ENCODE assay signal across 8 cellular contexts in genomic region chr1:227946624-227947424, GRCh38. TPM values are rescaled to one million over a fixed set of nuclear protein-coding genes. Genes with fewer than 3 reads are reported as not detected.
A peak's percentile ranks its signal among the peaks of the same experiment; 100 is the strongest.
DNase-seq lines count a peak whose midpoint lies in the region; ATAC-seq and TF ChIP-seq lines count a peak whose summit lies in the region.

No MANE protein-coding gene starts in this region.

- no peaks in the 10 kb centered on the region for H3K9me3 ChIP-seq in ectodermal cell (ENCODE audit: control insufficient read depth, low read length)

- intact Hi-C loops in activated CD4-positive, alpha-beta T cell treated with anti-CD3 and anti-CD28 coated beads, Interleukin-2, amount 10 ng/mL, durations not matched to agents 24 days and 14 days (cut with micrococcal nuclease), result loop anchor here (1.0 to 5.0 kb wide), 2 partner anchors 185 to 555 kb away; no protein-coding TSS in a partner anchor
- intact Hi-C loops in lower leg skin (cut with DNase I; ENCODE audit: low total_unique reads), result loop anchor here (5.0 kb wide), 1 partner anchor 185 kb away; no protein-coding TSS in a partner anchor

- H3K27ac ChIP-seq in GM23338 (ENCODE audit: low read depth), result no peak overlapping the region
- no peak overlapping the region for H3K27ac ChIP-seq in ectodermal cell (ENCODE audit: insufficient read depth, low read depth, low read length, poor library complexity, severe bottlenecking)

- H3K27me3 Mint-ChIP-seq in GM23338 (ENCODE audit: insufficient read depth, low read depth, poor library complexity), result peaks cover 30% of the 10 kb centered on the region
- peaks cover 30% of the 10 kb centered on the region for H3K27me3 Mint-ChIP-seq in activated CD4-positive, alpha-beta T cell treated with anti-CD3 and anti-CD28 coated beads, Interleukin-2, amount 10 ng/mL, durations not matched to agents 24 days and 14 days

- H3K27me3 ChIP-seq in GM23338 (ENCODE audit: insufficient read depth) (peaks cover 24% of the 10 kb centered on the region), ectodermal cell (ENCODE audit: control insufficient read depth, insufficient read depth, low read length, poor library complexity, severe bottlenecking) (peaks cover 32% of the 10 kb centered on the region)

- TF ChIP-seq CTCF in GM23338 (conservative IDR thresholded peaks at IDR 0.05; ENCODE audit: low read depth in 2 of 2) (peak; percentile 66 to 87), lower leg skin (IDR thresholded peaks at IDR 0.05) (no peak)

- ATAC-seq in GM23338 (peak; percentile 77), GM19467 (IDR thresholded peaks at IDR 0.05; ENCODE audit: unreplicated experiment) (no peak)

- H3K36me3 Mint-ChIP-seq in GM23338 (ENCODE audit: low read depth), result no peaks in the 10 kb centered on the region
- no peaks in the 10 kb centered on the region for H3K36me3 Mint-ChIP-seq in activated CD4-positive, alpha-beta T cell treated with anti-CD3 and anti-CD28 coated beads, Interleukin-2, amount 10 ng/mL, durations not matched to agents 24 days and 14 days (ENCODE audit: low read depth)

- H3F3A ChIP-seq in GM23338 (replicated peaks; ENCODE audit: low read depth), result 0 out of 2 replicates have a peak, but pooled peaks cover 3% of the 10 kb centered on the region

- H3K4me3 ChIP-seq in GM23338 (peak overlapping the region; percentile 82), ectodermal cell (ENCODE audit: insufficient read depth, low read depth, low read length) (peak overlapping the region; percentile 48), lower leg skin (ENCODE audit: low read depth, poor library complexity, severe bottlenecking) (peak overlapping the region; percentile 11)

- H2AFZ ChIP-seq in GM23338, result peak overlapping the region; percentile 98

- H3K4me1 ChIP-seq in GM23338 (ENCODE audit: insufficient read depth) (peaks cover 6% of the 10 kb centered on the region; the same call in 1 of the 2 replicates), ectodermal cell (ENCODE audit: control insufficient read depth, insufficient read depth, low read length) (peaks cover 32% of the 10 kb centered on the region)

- H3K79me2 ChIP-seq in GM23338 (replicated peaks; ENCODE audit: insufficient read depth), result no peaks in the 10 kb centered on the region

- H4K20me1 ChIP-seq in GM23338 (replicated peaks; ENCODE audit: insufficient read depth), result peaks cover 5% of the 10 kb centered on the region; the same call in 1 of the 2 replicates

- no peaks in the 10 kb centered on the region for H3K9me2 ChIP-seq in GM23338 (ENCODE audit: insufficient read depth)

- no peak overlapping the region for H3K27ac Mint-ChIP-seq in GM23338
- H3K27ac Mint-ChIP-seq in activated CD4-positive, alpha-beta T cell treated with anti-CD3 and anti-CD28 coated beads, Interleukin-2, amount 10 ng/mL, durations not matched to agents 24 days and 14 days, result no peak overlapping the region

- H3K9me3 Mint-ChIP-seq in GM23338, result no peaks in the 10 kb centered on the region
- no peaks in the 10 kb centered on the region for H3K9me3 Mint-ChIP-seq in activated CD4-positive, alpha-beta T cell treated with anti-CD3 and anti-CD28 coated beads, Interleukin-2, amount 10 ng/mL, durations not matched to agents 24 days and 14 days

- TF ChIP-seq POLR2A in lower leg skin (IDR thresholded peaks at IDR 0.05), result no peak

- H3K4me3 Mint-ChIP-seq in GM23338, result peak overlapping the region; percentile 81
- H3K4me3 Mint-ChIP-seq in activated CD4-positive, alpha-beta T cell treated with anti-CD3 and anti-CD28 coated beads, Interleukin-2, amount 10 ng/mL, durations not matched to agents 24 days and 14 days, result peak overlapping the region; percentile 75

- H3K36me3 ChIP-seq in GM23338 (ENCODE audit: insufficient read depth) (no peaks in the 10 kb centered on the region), ectodermal cell (ENCODE audit: control insufficient read depth, insufficient read depth, low read length) (no peaks in the 10 kb centered on the region)

- 0 to 1% methylated on average over 60 to 63 of the region's 63 CpGs for WGBS in ectodermal cell, 2 experiments
- 0 to 1% methylated on average over 62 to 63 of the region's 63 CpGs for WGBS in lower leg skin, 2 donors

- peak overlapping the region; percentile 98 for H3K4me2 ChIP-seq in GM23338

- DNase-seq in DMS79 (lab: John Stamatoyannopoulos, UW) (peak; percentile 58), GM23338 (ENCODE audit: low spot score) (peak; percentile 89), NCI-H2081 treated with DMSO at 0.1 percent for 48 hours (lab: John Stamatoyannopoulos, UW) (peak; percentile 34), lower leg skin (ENCODE audit: low spot score in 2 of 2) (peak in 1 of 2 donors; percentile 94)
- DNase-seq in activated CD4-positive, alpha-beta T cell treated with anti-CD3 and anti-CD28 coated beads, Interleukin-2, amount 10 ng/mL, durations not matched to agents 24 days and 14 days, result peak; percentile 87
- DNase-seq in stimulated activated CD4-positive, alpha-beta T cell treated with anti-CD3 and anti-CD28 coated beads, Interleukin-4, amount 100 ng/mL, for 48 hours (ENCODE audit: low read depth in 2 of 2), result peak; percentile 42 to 45

- H3K4me1 Mint-ChIP-seq in GM23338, result peaks cover 9% of the 10 kb centered on the region; the same call in 2 of the 3 replicates
- H3K4me1 Mint-ChIP-seq in activated CD4-positive, alpha-beta T cell treated with anti-CD3 and anti-CD28 coated beads, Interleukin-2, amount 10 ng/mL, durations not matched to agents 24 days and 14 days, result no peaks in the 10 kb centered on the region

TF ChIP-seq in GM23338, 12 proteins besides CTCF, POLR2A, EP300 and RAD21:
- TF ChIP-seq EZH2phosphoT487 (IDR thresholded peaks at IDR 0.05; ENCODE audit: unreplicated experiment), result no peak
- TF ChIP-seq CREB1 (CRISPR knock-in tag; IDR thresholded peaks at IDR 0.05; ENCODE audit: low read depth), result 0 out of 2 replicates have a peak, but pooled peaks have one; percentile 18

RNA-seq across cellular contexts. Expression of gene WNT9A, which starts 0.9 kb away (rescaled TPM):
- 1.8 and 2.0 TPM in 2 replicates for total RNA-seq in GM23338 (2014; rRNA removed; shearing (Covaris generic))
- 0.06 and 0.07 TPM in 2 replicates for polyA plus RNA-seq in GM23338 (2016; fragmentation: Nextera tagmentation; extraction: Ambion mirVana)
- total RNA-seq in activated CD4-positive, alpha-beta T cell treated with anti-CD3 and anti-CD28 coated beads, Interleukin-2, amount 10 ng/mL, durations not matched to agents 24 days and 14 days, result not detected in 2 replicates
- 3.2 TPM for polyA plus RNA-seq in ectodermal cell (2013, experiment 1 of 4)
- 4.5 TPM for polyA plus RNA-seq in ectodermal cell (2013, experiment 2 of 4)
- 3.1 TPM for polyA plus RNA-seq in ectodermal cell (2013, experiment 3 of 4)
- polyA plus RNA-seq in ectodermal cell (2013, experiment 4 of 4), result 4.1 TPM
- total RNA-seq in lower leg skin, result 1 to 10 TPM in 2 of 4 donors, under 1 TPM in 2; 0.72 to 2.5 (median 1.2) TPM

RNA-seq across cellular contexts. Expression of gene WNT3A, which starts 60.0 kb away (rescaled TPM):
- 0.07 and 0.12 TPM in 2 replicates for total RNA-seq in GM23338 (2014; rRNA removed; shearing (Covaris generic))
- 0.40 and 0.65 TPM in 2 replicates for polyA plus RNA-seq in GM23338 (2016; fragmentation: Nextera tagmentation; extraction: Ambion mirVana)
- total RNA-seq in activated CD4-positive, alpha-beta T cell treated with anti-CD3 and anti-CD28 coated beads, Interleukin-2, amount 10 ng/mL, durations not matched to agents 24 days and 14 days, result not detected in 2 replicates
- polyA plus RNA-seq in ectodermal cell (2013, experiment 1 of 4), result 23.5 TPM
- polyA plus RNA-seq in ectodermal cell (2013, experiment 2 of 4), result 18.5 TPM
- 18.4 TPM for polyA plus RNA-seq in ectodermal cell (2013, experiment 3 of 4)
- 20.8 TPM for polyA plus RNA-seq in ectodermal cell (2013, experiment 4 of 4)
- total RNA-seq in lower leg skin, result 1 to 10 TPM; 1.9 to 4.1 (median 3.5) TPM

Comparison
In these comparisons a context has a peak if more than half of its experiments do, and no peak if none do; other contexts are left out.
1. H3K4me3 ChIP-seq: peak in every context shown above with its lines; median percentile 82 in GM23338; 48 in ectodermal cell; 11 in lower leg skin.
2. CTCF ChIP-seq: peak in GM23338 (2 of 2); none in lower leg skin (0 of 3).